In the genomic region with DNA sequence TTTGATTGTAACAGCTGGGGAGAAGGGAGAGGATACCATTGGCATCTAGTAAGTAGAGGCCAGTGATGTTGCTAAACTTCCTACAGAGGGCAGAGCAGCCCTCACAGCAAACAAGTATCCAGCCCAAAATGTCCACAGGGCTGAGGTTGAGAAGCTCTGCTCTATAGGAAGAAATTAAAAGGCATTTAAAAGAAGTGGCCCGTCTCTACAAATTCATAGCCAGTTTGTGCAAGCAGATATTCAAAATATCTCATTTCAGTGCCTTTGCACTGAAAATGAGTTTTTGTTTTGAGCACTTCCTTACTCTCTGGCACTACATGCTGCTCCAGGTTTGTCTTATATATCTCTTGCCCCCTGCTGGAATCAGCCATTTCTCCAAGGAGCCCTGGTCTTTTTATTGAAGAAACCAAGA, we compare ENCODE assay signal across 8 cellular contexts.
A peak's percentile ranks its signal among the peaks of the same experiment; 100 is the strongest.
DNase-seq lines count a peak whose midpoint lies in the region; ATAC-seq and TF ChIP-seq lines count a peak whose summit lies in the region.

No MANE protein-coding gene starts in this region.

- peak; percentile 46 for DNase-seq in DMS153 (lab: John Stamatoyannopoulos, UW)
- peak; percentile 66 for DNase-seq in RPMI7951 (ENCODE audit: low read depth)
- DNase-seq in foreskin fibroblast: peak; percentile 48 to 72
- DNase-seq in retinal pigment epithelial cell (ENCODE audit: low read depth): no peak
- DNase-seq in central memory CD4-positive, alpha-beta T cell: no peak

- H3K4me3 ChIP-seq in foreskin fibroblast (ENCODE audit: low read depth in 1 of 2, low read length in 2 of 2) (no peak overlapping the region), retinal pigment epithelial cell (ENCODE audit: low read length) (no peak overlapping the region)

- ATAC-seq in HG03342 (IDR thresholded peaks at IDR 0.05; ENCODE audit: unreplicated experiment) (peak; percentile 70), GM21526 (IDR thresholded peaks at IDR 0.05; ENCODE audit: low FRiP score, unreplicated experiment) (no peak), GM19467 (IDR thresholded peaks at IDR 0.05; ENCODE audit: unreplicated experiment) (no peak)

- TF ChIP-seq CTCF in foreskin fibroblast (IDR thresholded peaks at IDR 0.05; ENCODE audit: low read depth, low read length): peak; percentile 67
- TF ChIP-seq CTCF in retinal pigment epithelial cell (conservative IDR thresholded peaks at IDR 0.05; ENCODE audit: low read depth, low read length): peak; percentile 46

Comparison
In these comparisons a context has a peak if more than half of its experiments do, and no peak if none do; other contexts are left out.
1. DNase-seq: peak in DMS153 (single experiment), RPMI7951 (single experiment) and foreskin fibroblast (2 of 2); none in retinal pigment epithelial cell (single experiment) and central memory CD4-positive, alpha-beta T cell (single experiment).